8 cellular contexts compared by ENCODE assay signal in the genomic region with DNA sequence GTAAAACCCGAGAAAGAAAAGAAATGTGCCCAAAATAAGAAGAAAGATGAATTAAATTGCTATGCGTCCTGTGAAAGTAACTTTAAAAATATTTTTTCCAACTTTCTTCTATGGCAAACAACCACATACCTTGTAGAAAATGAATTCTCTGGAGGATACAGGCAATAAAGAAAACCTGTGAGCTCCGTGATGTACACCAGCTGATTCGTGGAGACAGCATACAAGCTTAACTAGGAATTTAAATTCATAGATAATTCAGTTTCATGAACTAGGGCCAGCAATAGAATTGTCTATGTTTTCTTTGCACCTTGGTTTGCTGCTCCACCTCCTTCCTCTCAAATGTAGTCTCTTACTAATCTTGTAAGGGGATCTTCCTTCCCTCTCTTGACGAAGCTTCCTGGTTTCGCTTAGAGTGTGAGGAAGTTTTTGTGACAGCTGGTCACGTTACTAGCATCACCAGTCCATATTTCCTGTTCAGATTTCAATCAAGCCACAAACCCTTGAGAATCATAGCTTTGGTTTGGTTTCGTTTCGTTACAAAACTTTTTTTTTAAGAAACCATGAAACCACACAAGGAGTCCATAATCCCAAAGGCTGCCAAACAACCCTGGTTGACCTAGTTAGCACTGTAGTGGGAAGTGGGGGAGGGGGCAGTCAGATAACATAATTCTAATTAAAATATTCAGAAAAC. TPM values are rescaled to one million over a fixed set of nuclear protein-coding genes. Genes with fewer than 3 reads are reported as not detected.
DNase-seq lines count a peak whose midpoint lies in the region; ATAC-seq and TF ChIP-seq lines count a peak whose summit lies in the region.

No MANE protein-coding gene starts in this region.

- H3K4me3 Mint-ChIP-seq in glutamatergic neuron (ENCODE audit: unreplicated experiment) = no peak overlapping the region

- H3K9me3 ChIP-seq in endocrine pancreas (ENCODE audit: control insufficient read depth, low read length) = no peaks in the 10 kb centered on the region
- no peaks in the 10 kb centered on the region for H3K9me3 ChIP-seq in ovary

- H3K27ac ChIP-seq in skin epidermis = peak overlapping the region in 11 of 21 experiments; percentile 4 to 65 (median 37)
- H3K27ac ChIP-seq in ovary = no peak overlapping the region

- no peaks in the 10 kb centered on the region for H3K27me3 Mint-ChIP-seq in glutamatergic neuron (ENCODE audit: unreplicated experiment)

- WGBS in ovary, 3 donors = 22 to 34% (median 29%) methylated on average over 9 of the region's 9 CpGs

- H3K4me3 ChIP-seq in endocrine pancreas (ENCODE audit: control insufficient read depth, insufficient read depth, low read length) (peak overlapping the region; percentile 10), skin epidermis (peak overlapping the region in 4 of 7 experiments; percentile 4 to 14 (median 8)), ovary (no peak overlapping the region)

- peaks cover 4% of the 10 kb centered on the region for H3K4me1 ChIP-seq in endocrine pancreas (ENCODE audit: control insufficient read depth, insufficient read depth, low read length)
- H3K4me1 ChIP-seq in ovary (ENCODE audit: insufficient read depth) = no peaks in the 10 kb centered on the region

- no peaks in the 10 kb centered on the region for H3K36me3 Mint-ChIP-seq in glutamatergic neuron (ENCODE audit: unreplicated experiment)

- intact Hi-C loops in ovary (cut with DNase I) = no loop called here

- no peak overlapping the region for H3K27ac Mint-ChIP-seq in glutamatergic neuron (ENCODE audit: unreplicated experiment)

- H3K9me3 Mint-ChIP-seq in glutamatergic neuron (ENCODE audit: unreplicated experiment) = no peaks in the 10 kb centered on the region

- H3K9ac ChIP-seq in endocrine pancreas (ENCODE audit: control insufficient read depth, insufficient read depth, low read length) = no peak overlapping the region

- peak; percentile 69 for ATAC-seq in HG03095 (IDR thresholded peaks at IDR 0.05; ENCODE audit: unreplicated experiment)
- peak; percentile 67 for ATAC-seq in SK-N-SH treated with all-trans-retinoic acid at 6 μM for 48 hours

- TF ChIP-seq EP300 in ovary (IDR thresholded peaks at IDR 0.05) = no peak

- TF ChIP-seq POLR2A in ovary (IDR thresholded peaks at IDR 0.05) = no peak

- peak; percentile 46 for DNase-seq in GM04503 (ENCODE audit: low read depth)
- DNase-seq in COR-L47 (lab: John Stamatoyannopoulos, UW) = no peak
- DNase-seq in ovary = no peak
- DNase-seq in glutamatergic neuron = no peak

- H3K27me3 ChIP-seq in endocrine pancreas (ENCODE audit: control insufficient read depth, insufficient read depth, low read length) = no peaks in the 10 kb centered on the region
- H3K27me3 ChIP-seq in ovary = no peaks in the 10 kb centered on the region

- TF ChIP-seq CTCF in ovary (IDR thresholded peaks at IDR 0.05) = no peak
- TF ChIP-seq CTCF in glutamatergic neuron (IDR thresholded peaks at IDR 0.05; ENCODE audit: partially characterized antibody, unreplicated experiment) = no peak

- H3K4me1 Mint-ChIP-seq in glutamatergic neuron (ENCODE audit: low read depth, unreplicated experiment) = peaks cover 10% of the 10 kb centered on the region

- H3K36me3 ChIP-seq in endocrine pancreas (ENCODE audit: control insufficient read depth, insufficient read depth, low read length) = no peaks in the 10 kb centered on the region
- H3K36me3 ChIP-seq in ovary = no peaks in the 10 kb centered on the region

TF ChIP-seq in SK-N-SH treated with all-trans-retinoic acid at 6 μM for 48 hours, 23 proteins besides CTCF, POLR2A, EP300 and RAD21:
- TF ChIP-seq PPARA (CRISPR knock-in tag; IDR thresholded peaks at IDR 0.05; ENCODE audit: borderline replicate concordance) (no peak), ZC3H10 (CRISPR knock-in tag; IDR thresholded peaks at IDR 0.05) (no peak)

RNA-seq across cellular contexts. Expression of gene GREM2, which starts 35.8 kb away (rescaled TPM):
- 10 to 100 TPM in 2 of 7 donors, 1 to 10 TPM in 4, under 1 TPM in 1; 0.95 to 16.7 (median 5.4) TPM for total RNA-seq in ovary
- polyA plus RNA-seq in ovary = 1 to 10 TPM; 2.3 to 8.5 TPM
- total RNA-seq in glutamatergic neuron (ENCODE audit: unreplicated experiment) = 3.7 TPM

Comparison
In these comparisons a context has a peak if more than half of its experiments do, and no peak if none do; other contexts are left out.
1. H3K27ac ChIP-seq: peak in skin epidermis (11 of 21); none in ovary (0 of 2).